In the genomic region with DNA sequence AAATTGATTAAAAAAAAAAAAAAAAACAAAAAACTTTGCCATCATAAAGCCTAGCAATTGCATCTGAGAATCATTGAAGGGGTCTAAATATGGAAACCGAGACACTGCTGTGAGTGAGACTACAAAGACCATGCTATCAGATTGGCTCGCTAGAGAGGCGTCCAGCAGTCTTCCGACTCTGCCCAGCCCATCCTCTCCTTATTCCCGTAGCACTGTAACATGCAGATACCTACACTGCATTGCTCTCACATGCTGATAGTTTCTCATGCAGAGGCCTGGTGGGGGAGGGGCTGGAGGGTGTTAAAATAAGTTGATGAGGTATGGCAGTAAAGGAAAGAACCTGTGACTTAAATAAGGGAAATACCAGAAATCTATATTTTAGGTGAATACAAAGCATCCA, we compare ENCODE assay signal across 10 cellular contexts.
"Had no signal": no experiment of that assay in that cellular context is flagged by ENCODE, and none has a peak within 500 bp of the region (broad histone marks: within the 10 kb centered on the region; RNA-seq: fewer than 3 reads in every experiment).

No MANE protein-coding gene starts in this region.

- H3K27me3 ChIP-seq: brain microvascular endothelial cell, transverse colon had no signal

- H3K27ac ChIP-seq: brain microvascular endothelial cell, transverse colon had no signal

- H3K9me3 ChIP-seq: transverse colon had no signal

- H3K4me3 ChIP-seq: transverse colon had no signal

- ATAC-seq: activated CD4-positive, CD25-positive, alpha-beta regulatory T cell treated with anti-CD3 and anti-CD28 coated beads, Interleukin-2, amount 50 U/mL, for 24 hours; natural killer cell treated with Interleukin-12 subunit alpha and Interleukin-12 subunit beta and Interleukin-15 and Interleukin-18, amount 100 ng/mL, for 72 hours had no signal

- H3K36me3 ChIP-seq: transverse colon had no signal

- DNase-seq: brain microvascular endothelial cell; cerebellar nuclear complex; dermis blood vessel endothelial cell; erythroblast; stimulated activated CD4-positive, alpha-beta T cell treated with anti-CD3 and anti-CD28 coated beads, Interleukin-12 subunit alpha, Interleukin-12 subunit beta, amount 100 ng/mL, for 4 hours; stimulated activated naive CD4-positive, alpha-beta T cell; T-helper 2 cell; transverse colon had no signal
